ENCODE assay signal across 2 cellular contexts in the genomic region with DNA sequence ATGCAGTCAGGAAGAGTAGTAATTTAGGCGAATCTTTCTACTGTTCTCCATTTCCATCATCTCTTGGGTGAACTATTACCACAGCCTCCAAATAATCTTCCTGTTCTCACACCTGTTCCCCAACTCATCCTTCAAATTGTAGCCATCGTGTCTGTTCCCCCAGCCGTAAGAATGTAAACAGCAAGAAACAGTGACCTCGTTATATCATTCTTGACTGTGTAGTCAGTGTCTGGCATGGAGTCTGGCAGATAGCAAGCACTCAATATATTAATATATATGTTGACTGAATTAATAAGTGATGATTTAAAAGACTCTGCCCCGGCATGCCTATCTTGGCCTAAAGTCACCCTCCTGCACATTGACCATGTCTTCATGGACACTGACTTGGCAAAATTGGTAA.
TF ChIP-seq lines count a peak whose summit lies in the region.

No MANE protein-coding gene starts in this region.

TF ChIP-seq in SK-N-SH, 30 proteins besides CTCF, POLR2A, EP300 and RAD21:
- TF ChIP-seq, protein P1, sequence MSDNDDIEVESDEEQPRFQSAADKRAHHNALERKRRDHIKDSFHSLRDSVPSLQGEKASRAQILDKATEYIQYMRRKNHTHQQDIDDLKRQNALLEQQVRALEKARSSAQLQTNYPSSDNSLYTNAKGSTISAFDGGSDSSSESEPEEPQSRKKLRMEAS (IDR thresholded peaks at IDR 0.05; ENCODE audit: low read depth): no peak
- TF ChIP-seq SIN3A (IDR thresholded peaks at IDR 0.05; ENCODE audit: borderline replicate concordance, low read depth, low read length) (no peak), JUND (IDR thresholded peaks at IDR 0.05) (no peak), FOXJ3 (CRISPR knock-in tag; IDR thresholded peaks at IDR 0.05) (no peak), MEF2A (IDR thresholded peaks at IDR 0.05; ENCODE audit: borderline replicate concordance, low read depth) (no peak), EZH2phosphoT487 (IDR thresholded peaks at IDR 0.05; ENCODE audit: borderline replicate concordance, low read depth) (no peak), GATA2 (CRISPR knock-in tag; IDR thresholded peaks at IDR 0.05) (no peak), NRF1 (IDR thresholded peaks at IDR 0.05; ENCODE audit: low read depth, low read length) (no peak), YY1 (IDR thresholded peaks at IDR 0.05; ENCODE audit: low read depth) (no peak), FOXM1 (IDR thresholded peaks at IDR 0.05; ENCODE audit: low read depth) (no peak), GABPA (IDR thresholded peaks at IDR 0.05; ENCODE audit: low read depth) (no peak)
- TF ChIP-seq, protein P2, sequence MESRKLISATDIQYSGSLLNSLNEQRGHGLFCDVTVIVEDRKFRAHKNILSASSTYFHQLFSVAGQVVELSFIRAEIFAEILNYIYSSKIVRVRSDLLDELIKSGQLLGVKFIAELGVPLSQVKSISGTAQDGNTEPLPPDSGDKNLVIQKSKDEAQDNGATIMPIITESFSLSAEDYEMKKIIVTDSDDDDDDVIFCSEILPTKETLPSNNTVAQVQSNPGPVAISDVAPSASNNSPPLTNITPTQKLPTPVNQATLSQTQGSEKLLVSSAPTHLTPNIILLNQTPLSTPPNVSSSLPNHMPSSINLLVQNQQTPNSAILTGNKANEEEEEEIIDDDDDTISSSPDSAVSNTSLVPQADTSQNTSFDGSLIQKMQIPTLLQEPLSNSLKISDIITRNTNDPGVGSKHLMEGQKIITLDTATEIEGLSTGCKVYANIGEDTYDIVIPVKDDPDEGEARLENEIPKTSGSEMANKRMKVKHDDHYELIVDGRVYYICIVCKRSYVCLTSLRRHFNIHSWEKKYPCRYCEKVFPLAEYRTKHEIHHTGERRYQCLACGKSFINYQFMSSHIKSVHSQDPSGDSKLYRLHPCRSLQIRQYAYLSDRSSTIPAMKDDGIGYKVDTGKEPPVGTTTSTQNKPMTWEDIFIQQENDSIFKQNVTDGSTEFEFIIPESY (IDR thresholded peaks at IDR 0.05; ENCODE audit: borderline replicate concordance, low read depth): no peak
- TF ChIP-seq, protein P3, sequence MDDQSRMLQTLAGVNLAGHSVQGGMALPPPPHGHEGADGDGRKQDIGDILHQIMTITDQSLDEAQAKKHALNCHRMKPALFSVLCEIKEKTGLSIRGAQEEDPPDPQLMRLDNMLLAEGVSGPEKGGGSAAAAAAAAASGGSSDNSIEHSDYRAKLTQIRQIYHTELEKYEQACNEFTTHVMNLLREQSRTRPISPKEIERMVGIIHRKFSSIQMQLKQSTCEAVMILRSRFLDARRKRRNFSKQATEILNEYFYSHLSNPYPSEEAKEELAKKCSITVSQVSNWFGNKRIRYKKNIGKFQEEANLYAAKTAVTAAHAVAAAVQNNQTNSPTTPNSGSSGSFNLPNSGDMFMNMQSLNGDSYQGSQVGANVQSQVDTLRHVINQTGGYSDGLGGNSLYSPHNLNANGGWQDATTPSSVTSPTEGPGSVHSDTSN (IDR thresholded peaks at IDR 0.05): no peak
- TF ChIP-seq, protein P4, sequence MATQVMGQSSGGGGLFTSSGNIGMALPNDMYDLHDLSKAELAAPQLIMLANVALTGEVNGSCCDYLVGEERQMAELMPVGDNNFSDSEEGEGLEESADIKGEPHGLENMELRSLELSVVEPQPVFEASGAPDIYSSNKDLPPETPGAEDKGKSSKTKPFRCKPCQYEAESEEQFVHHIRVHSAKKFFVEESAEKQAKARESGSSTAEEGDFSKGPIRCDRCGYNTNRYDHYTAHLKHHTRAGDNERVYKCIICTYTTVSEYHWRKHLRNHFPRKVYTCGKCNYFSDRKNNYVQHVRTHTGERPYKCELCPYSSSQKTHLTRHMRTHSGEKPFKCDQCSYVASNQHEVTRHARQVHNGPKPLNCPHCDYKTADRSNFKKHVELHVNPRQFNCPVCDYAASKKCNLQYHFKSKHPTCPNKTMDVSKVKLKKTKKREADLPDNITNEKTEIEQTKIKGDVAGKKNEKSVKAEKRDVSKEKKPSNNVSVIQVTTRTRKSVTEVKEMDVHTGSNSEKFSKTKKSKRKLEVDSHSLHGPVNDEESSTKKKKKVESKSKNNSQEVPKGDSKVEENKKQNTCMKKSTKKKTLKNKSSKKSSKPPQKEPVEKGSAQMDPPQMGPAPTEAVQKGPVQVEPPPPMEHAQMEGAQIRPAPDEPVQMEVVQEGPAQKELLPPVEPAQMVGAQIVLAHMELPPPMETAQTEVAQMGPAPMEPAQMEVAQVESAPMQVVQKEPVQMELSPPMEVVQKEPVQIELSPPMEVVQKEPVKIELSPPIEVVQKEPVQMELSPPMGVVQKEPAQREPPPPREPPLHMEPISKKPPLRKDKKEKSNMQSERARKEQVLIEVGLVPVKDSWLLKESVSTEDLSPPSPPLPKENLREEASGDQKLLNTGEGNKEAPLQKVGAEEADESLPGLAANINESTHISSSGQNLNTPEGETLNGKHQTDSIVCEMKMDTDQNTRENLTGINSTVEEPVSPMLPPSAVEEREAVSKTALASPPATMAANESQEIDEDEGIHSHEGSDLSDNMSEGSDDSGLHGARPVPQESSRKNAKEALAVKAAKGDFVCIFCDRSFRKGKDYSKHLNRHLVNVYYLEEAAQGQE (IDR thresholded peaks at IDR 0.05; ENCODE audit: low read depth, low read length): no peak

TF ChIP-seq in GM23338, 12 proteins besides CTCF, POLR2A, EP300 and RAD21:
- TF ChIP-seq, protein P4 (IDR thresholded peaks at IDR 0.05; ENCODE audit: unreplicated experiment): no peak
- TF ChIP-seq, protein P5, sequence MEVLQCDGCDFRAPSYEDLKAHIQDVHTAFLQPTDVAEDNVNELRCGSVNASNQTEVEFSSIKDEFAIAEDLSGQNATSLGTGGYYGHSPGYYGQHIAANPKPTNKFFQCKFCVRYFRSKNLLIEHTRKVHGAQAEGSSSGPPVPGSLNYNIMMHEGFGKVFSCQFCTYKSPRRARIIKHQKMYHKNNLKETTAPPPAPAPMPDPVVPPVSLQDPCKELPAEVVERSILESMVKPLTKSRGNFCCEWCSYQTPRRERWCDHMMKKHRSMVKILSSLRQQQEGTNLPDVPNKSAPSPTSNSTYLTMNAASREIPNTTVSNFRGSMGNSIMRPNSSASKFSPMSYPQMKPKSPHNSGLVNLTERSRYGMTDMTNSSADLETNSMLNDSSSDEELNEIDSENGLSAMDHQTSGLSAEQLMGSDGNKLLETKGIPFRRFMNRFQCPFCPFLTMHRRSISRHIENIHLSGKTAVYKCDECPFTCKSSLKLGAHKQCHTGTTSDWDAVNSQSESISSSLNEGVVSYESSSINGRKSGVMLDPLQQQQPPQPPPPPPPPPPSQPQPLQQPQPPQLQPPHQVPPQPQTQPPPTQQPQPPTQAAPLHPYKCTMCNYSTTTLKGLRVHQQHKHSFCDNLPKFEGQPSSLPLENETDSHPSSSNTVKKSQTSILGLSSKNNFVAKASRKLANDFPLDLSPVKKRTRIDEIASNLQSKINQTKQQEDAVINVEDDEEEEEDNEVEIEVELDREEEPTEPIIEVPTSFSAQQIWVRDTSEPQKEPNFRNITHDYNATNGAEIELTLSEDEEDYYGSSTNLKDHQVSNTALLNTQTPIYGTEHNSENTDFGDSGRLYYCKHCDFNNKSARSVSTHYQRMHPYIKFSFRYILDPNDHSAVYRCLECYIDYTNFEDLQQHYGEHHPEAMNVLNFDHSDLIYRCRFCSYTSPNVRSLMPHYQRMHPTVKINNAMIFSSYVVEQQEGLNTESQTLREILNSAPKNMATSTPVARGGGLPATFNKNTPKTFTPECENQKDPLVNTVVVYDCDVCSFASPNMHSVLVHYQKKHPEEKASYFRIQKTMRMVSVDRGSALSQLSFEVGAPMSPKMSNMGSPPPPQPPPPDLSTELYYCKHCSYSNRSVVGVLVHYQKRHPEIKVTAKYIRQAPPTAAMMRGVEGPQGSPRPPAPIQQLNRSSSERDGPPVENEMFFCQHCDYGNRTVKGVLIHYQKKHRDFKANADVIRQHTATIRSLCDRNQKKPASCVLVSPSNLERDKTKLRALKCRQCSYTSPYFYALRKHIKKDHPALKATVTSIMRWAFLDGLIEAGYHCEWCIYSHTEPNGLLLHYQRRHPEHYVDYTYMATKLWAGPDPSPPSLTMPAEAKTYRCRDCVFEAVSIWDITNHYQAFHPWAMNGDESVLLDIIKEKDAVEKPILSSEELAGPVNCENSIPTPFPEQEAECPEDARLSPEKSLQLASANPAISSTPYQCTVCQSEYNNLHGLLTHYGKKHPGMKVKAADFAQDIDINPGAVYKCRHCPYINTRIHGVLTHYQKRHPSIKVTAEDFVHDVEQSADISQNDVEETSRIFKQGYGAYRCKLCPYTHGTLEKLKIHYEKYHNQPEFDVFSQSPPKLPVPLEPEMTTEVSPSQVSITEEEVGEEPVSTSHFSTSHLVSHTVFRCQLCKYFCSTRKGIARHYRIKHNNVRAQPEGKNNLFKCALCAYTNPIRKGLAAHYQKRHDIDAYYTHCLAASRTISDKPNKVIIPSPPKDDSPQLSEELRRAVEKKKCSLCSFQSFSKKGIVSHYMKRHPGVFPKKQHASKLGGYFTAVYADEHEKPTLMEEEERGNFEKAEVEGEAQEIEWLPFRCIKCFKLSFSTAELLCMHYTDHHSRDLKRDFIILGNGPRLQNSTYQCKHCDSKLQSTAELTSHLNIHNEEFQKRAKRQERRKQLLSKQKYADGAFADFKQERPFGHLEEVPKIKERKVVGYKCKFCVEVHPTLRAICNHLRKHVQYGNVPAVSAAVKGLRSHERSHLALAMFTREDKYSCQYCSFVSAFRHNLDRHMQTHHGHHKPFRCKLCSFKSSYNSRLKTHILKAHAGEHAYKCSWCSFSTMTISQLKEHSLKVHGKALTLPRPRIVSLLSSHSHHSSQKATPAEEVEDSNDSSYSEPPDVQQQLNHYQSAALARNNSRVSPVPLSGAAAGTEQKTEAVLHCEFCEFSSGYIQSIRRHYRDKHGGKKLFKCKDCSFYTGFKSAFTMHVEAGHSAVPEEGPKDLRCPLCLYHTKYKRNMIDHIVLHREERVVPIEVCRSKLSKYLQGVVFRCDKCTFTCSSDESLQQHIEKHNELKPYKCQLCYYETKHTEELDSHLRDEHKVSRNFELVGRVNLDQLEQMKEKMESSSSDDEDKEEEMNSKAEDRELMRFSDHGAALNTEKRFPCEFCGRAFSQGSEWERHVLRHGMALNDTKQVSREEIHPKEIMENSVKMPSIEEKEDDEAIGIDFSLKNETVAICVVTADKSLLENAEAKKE (CRISPR knock-in tag; IDR thresholded peaks at IDR 0.05): no peak
- no peak for TF ChIP-seq STAT1 (IDR thresholded peaks at IDR 0.05; ENCODE audit: unreplicated experiment)
- TF ChIP-seq, protein P6, sequence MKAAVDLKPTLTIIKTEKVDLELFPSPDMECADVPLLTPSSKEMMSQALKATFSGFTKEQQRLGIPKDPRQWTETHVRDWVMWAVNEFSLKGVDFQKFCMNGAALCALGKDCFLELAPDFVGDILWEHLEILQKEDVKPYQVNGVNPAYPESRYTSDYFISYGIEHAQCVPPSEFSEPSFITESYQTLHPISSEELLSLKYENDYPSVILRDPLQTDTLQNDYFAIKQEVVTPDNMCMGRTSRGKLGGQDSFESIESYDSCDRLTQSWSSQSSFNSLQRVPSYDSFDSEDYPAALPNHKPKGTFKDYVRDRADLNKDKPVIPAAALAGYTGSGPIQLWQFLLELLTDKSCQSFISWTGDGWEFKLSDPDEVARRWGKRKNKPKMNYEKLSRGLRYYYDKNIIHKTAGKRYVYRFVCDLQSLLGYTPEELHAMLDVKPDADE (IDR thresholded peaks at IDR 0.05): no peak
- TF ChIP-seq EZH2 (IDR thresholded peaks at IDR 0.05; ENCODE audit: low read depth, unreplicated experiment): no peak
- no peak for TF ChIP-seq CREB1 (CRISPR knock-in tag; IDR thresholded peaks at IDR 0.05; ENCODE audit: low read depth)
- TF ChIP-seq EZH2phosphoT487 (IDR thresholded peaks at IDR 0.05; ENCODE audit: unreplicated experiment): no peak
- TF ChIP-seq POLR2AphosphoS5 (IDR thresholded peaks at IDR 0.05; ENCODE audit: low read depth): no peak
- TF ChIP-seq ZNF114 (CRISPR knock-in tag; IDR thresholded peaks at IDR 0.05): no peak
- no peak for TF ChIP-seq NANOG (IDR thresholded peaks at IDR 0.05; ENCODE audit: borderline replicate concordance)
- TF ChIP-seq ZNF331 (CRISPR knock-in tag; IDR thresholded peaks at IDR 0.05; ENCODE audit: low read depth): no peak
- no peak for TF ChIP-seq JUNB (IDR thresholded peaks at IDR 0.05; ENCODE audit: unreplicated experiment)
